1 cellular context compared by ENCODE assay signal in the genomic region with DNA sequence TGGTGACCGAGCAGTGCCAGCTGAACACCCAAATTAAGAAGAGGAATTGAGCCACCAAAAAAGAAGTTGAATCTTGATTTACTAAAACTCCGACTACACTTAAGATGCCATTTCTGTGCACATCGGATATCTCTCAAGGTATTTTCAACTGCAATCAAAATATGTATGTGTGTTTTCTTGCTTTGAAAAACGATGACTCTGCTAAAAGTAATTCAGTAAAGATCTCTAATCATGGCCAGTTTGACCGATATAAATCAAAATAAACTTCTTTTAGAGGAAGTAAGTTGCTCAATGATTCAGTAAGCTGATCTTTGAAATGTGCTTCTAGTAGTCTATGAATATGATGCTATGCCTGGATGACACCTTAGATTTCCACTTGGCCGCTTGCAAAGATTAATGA.
TF ChIP-seq lines count a peak whose summit lies in the region.

No MANE protein-coding gene starts in this region.

TF ChIP-seq in K562, 482 proteins besides CTCF, POLR2A, EP300 and RAD21 (continued from another document):
- TF ChIP-seq MAFG (tag; conservative IDR thresholded peaks at IDR 0.05) (peak; percentile 34; the same call in 1 of the 2 replicates), MAFK (IDR thresholded peaks at IDR 0.05; ENCODE audit: low read length) (peak; percentile 37; the same call in 1 of the 2 replicates)
